16 cellular contexts compared by ENCODE assay signal in the genomic region with DNA sequence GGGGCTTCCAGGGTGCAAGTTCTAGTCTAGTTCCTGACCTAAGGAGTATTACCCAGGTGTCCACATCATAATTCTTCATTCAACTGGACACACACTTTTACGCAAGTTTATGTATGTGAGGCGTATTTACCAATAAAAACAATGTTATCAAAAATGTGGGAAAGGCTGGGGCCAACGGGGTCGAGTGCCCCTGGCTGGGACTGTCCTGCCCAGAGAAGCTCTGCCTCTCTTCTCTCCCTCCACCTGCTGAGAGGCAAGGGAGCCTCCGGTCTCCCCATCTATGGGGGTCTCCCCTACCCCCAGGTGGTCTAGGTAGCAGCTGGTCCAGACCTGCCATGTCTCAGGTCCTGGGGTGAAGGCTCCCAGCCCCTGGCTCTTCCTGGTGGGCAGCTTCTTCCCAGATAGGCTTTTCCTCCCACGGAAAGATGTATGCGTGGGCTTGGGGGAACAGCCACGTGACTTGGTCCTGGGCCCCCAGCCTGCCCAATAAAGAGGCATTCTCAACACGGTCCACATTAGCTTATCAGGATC.
DNase-seq lines count a peak whose midpoint lies in the region; TF ChIP-seq lines count a peak whose summit lies in the region.
"Had no signal": no experiment of that assay in that cellular context is flagged by ENCODE, and none has a peak within 500 bp of the region (broad histone marks: within the 10 kb centered on the region; RNA-seq: fewer than 3 reads in every experiment).

No MANE protein-coding gene starts in this region.

- no peak for TF ChIP-seq POLR2A in stomach (IDR thresholded peaks at IDR 0.05)

- TF ChIP-seq EP300 in stomach (IDR thresholded peaks at IDR 0.05), result no peak

- H3K9me3 ChIP-seq in SJCRH30 (replicated peaks) (no peaks in the 10 kb centered on the region), stomach (no peaks in the 10 kb centered on the region)

- peak; percentile 18 for DNase-seq in D341Med (ENCODE audit: low spot score)
- DNase-seq in SJCRH30, result no peak
- DNase-seq in mesenteric fat pad (ENCODE audit: low spot score), result peak; percentile 85
- DNase-seq in stomach, result no peak
- DNase-seq in stimulated activated CD4-positive, alpha-beta T cell treated with anti-CD3 and anti-CD28 coated beads, Interleukin-1b, Interleukin-23, amount 100 ng/mL, for 48 hours, result no peak
- DNase-seq in brain microvascular endothelial cell, result no peak
- DNase-seq in NCI-H2081 treated with DMSO at 0.1 percent for 48 hours (lab: John Stamatoyannopoulos, UW), result no peak
- DNase-seq: ACHN; CD4-positive, alpha-beta memory T cell; DND-41; GDM1; GM23248; NCI-H1417 treated with DMSO at 0.1 percent for 48 hours; NCI-H2029 treated with DMSO at 0.1 percent for 48 hours; NCI-H524; SHP77 treated with DMSO at 0.1 percent for 48 hours had no signal

- in situ Hi-C loops in brain microvascular endothelial cell (cut with HindIII; ENCODE audit: low pct_ligation_motif_present, low sequenced_read_pairs), result no loop called here

- H3K4me1 ChIP-seq in SJCRH30 (peaks cover 31% of the 10 kb centered on the region), stomach (peaks cover 3 to 45% (median 24%) of the 10 kb centered on the region in 4 donors)

- H3K4me3 ChIP-seq in SJCRH30 (no peak overlapping the region), stomach (no peak overlapping the region), brain microvascular endothelial cell (ENCODE audit: low read depth, low read length) (no peak overlapping the region)
- H3K4me3 ChIP-seq: GM23248 had no signal

- WGBS in stomach, 5 donors, result 76 to 83% (median 80%) methylated on average over 9 of the region's 9 CpGs

- TF ChIP-seq CTCF in stomach (IDR thresholded peaks at IDR 0.05) (no peak), brain microvascular endothelial cell (IDR thresholded peaks at IDR 0.05; ENCODE audit: low read depth, low read length, missing control alignments) (no peak)

- H3K27ac ChIP-seq in SJCRH30 (peak overlapping the region; percentile 62; the same call in 1 of the 2 replicates), stomach (peak overlapping the region in 4 of 5 donors; percentile 60 to 83 (median 73)), brain microvascular endothelial cell (no peak overlapping the region)
- H3K27ac ChIP-seq: GM23248 had no signal

- intact Hi-C loops in stomach (cut with DNase I; ENCODE audit: low total_unique reads), result no loop called here

- H3K27me3 ChIP-seq in SJCRH30, result no peaks in the 10 kb centered on the region
- no peaks in the 10 kb centered on the region for H3K27me3 ChIP-seq in stomach
- H3K27me3 ChIP-seq in brain microvascular endothelial cell (replicated peaks), result no peaks in the 10 kb centered on the region

- H3K36me3 ChIP-seq in SJCRH30 (no peaks in the 10 kb centered on the region), stomach (no peaks in the 10 kb centered on the region), brain microvascular endothelial cell (replicated peaks) (no peaks in the 10 kb centered on the region)

Comparison
In these comparisons a context has a peak if more than half of its experiments do, and no peak if none do; other contexts are left out.
1. DNase-seq: peak in D341Med (single experiment) and mesenteric fat pad (single experiment); none in SJCRH30 (0 of 2), stomach (single experiment), stimulated activated CD4-positive, alpha-beta T cell treated with anti-CD3 and anti-CD28 coated beads, Interleukin-1b, Interleukin-23, amount 100 ng/mL, for 48 hours (single experiment), brain microvascular endothelial cell (single experiment) and NCI-H2081 treated with DMSO at 0.1 percent for 48 hours (single experiment).